10 cellular contexts compared by ENCODE assay signal in the genomic region with DNA sequence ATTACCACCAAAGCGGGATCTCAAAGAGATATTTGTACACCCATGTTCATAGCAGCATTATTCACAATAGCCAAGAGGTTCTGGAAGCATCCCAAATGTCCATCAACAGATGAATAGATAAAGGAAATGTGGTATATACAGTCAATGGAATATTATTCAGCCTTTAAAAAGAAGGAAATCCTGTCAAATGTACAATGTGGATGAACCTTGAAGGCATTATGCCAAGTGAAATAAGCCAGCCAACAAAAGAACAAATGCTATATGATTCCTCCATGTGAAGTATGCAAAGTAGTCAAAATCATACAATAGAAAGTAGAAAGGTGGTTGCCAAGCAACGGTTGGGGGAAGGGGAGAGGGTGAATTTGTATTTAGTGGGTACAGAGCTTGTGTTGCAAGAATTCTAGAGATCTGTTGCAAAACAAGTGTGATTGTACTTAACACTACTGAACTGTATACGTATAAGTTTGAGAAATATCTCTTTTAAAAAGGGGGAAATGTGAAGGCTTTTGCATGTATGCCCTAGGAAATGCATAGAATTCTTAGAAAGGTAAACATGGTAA.
"Had no signal": no experiment of that assay in that cellular context is flagged by ENCODE, and none has a peak within 500 bp of the region (broad histone marks: within the 10 kb centered on the region; RNA-seq: fewer than 3 reads in every experiment).

No MANE protein-coding gene starts in this region.

- H3K27me3 Mint-ChIP-seq: activated CD4-positive, alpha-beta T cell treated with anti-CD3 and anti-CD28 coated beads, Interleukin-2, amount 10 ng/mL, durations not matched to agents 7 days and 5 days had no signal

- DNase-seq: activated CD4-positive, alpha-beta T cell treated with anti-CD3 and anti-CD28 coated beads, Interleukin-2, amount 10 ng/mL, durations not matched to agents 7 days and 5 days; activated CD4-positive, CD25-positive, alpha-beta regulatory T cell; activated CD8-positive, alpha-beta memory T cell treated with anti-CD3 and anti-CD28 coated beads for 24 hours; adrenal gland; left colon; uterus had no signal

- H3K27ac Mint-ChIP-seq: activated CD4-positive, alpha-beta T cell treated with anti-CD3 and anti-CD28 coated beads, Interleukin-2, amount 10 ng/mL, durations not matched to agents 7 days and 5 days; stimulated activated effector memory CD8-positive, alpha-beta T cell treated with anti-CD3 and anti-CD28 coated beads, Interleukin-12 subunit alpha, Interleukin-12 subunit beta, amount 100 ng/mL, for 72 hours; T-helper 2 cell treated with Interferon-gamma antibody and Interleukin-4, amounts not matched to agents 5 μg/mL and 100 μg/mL, for 36 hours had no signal

- H3K4me1 Mint-ChIP-seq: stimulated activated effector memory CD8-positive, alpha-beta T cell treated with anti-CD3 and anti-CD28 coated beads, Interleukin-12 subunit alpha, Interleukin-12 subunit beta, amount 100 ng/mL, for 72 hours had no signal

- H3K9me3 Mint-ChIP-seq: activated CD4-positive, alpha-beta T cell treated with anti-CD3 and anti-CD28 coated beads, Interleukin-2, amount 10 ng/mL, durations not matched to agents 7 days and 5 days; stimulated activated effector memory CD8-positive, alpha-beta T cell treated with anti-CD3 and anti-CD28 coated beads, Interleukin-12 subunit alpha, Interleukin-12 subunit beta, amount 100 ng/mL, for 72 hours; T-helper 2 cell treated with Interferon-gamma antibody and Interleukin-4, amounts not matched to agents 5 μg/mL and 100 μg/mL, for 36 hours had no signal

- H3K4me3 ChIP-seq: adrenal gland, lung, thoracic aorta, uterus had no signal

- ATAC-seq: left colon; stimulated activated effector memory CD8-positive, alpha-beta T cell treated with anti-CD3 and anti-CD28 coated beads, Interleukin-12 subunit alpha, Interleukin-12 subunit beta, amount 100 ng/mL, for 72 hours had no signal

- H3K4me3 Mint-ChIP-seq: activated CD4-positive, alpha-beta T cell treated with anti-CD3 and anti-CD28 coated beads, Interleukin-2, amount 10 ng/mL, durations not matched to agents 7 days and 5 days; stimulated activated effector memory CD8-positive, alpha-beta T cell treated with anti-CD3 and anti-CD28 coated beads, Interleukin-12 subunit alpha, Interleukin-12 subunit beta, amount 100 ng/mL, for 72 hours; T-helper 2 cell treated with Interferon-gamma antibody and Interleukin-4, amounts not matched to agents 5 μg/mL and 100 μg/mL, for 36 hours had no signal
